19 cellular contexts compared by ENCODE assay signal in the genomic region with DNA sequence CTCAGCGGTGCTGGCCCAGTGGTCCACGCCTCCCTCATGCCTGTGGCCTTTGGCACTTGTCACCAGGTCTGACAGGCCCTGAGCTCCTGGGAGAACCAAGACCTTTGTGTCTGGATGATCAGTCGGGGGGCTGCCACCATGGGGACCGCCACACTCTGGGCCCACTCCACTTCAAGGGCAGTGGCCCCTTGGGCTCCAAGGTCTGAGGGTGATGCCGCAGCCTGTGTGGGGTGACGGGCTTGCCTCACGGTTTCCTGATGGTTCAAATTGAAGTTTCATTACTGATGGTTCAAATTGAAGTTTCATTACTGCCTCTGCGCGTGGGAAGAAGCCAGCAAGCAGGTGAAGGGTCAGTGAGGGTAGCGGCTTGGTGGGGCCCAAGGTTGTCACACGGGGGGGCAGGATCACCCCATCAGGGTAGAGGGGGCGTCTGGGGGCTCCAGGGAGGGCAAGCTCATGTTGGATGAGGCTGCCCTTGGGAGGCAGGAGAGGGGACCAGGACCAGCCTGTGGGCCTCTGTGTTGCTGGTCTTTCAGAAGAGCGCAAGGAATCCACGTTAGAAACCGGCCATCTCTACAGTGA. TPM values are rescaled to one million over a fixed set of nuclear protein-coding genes. Genes with fewer than 3 reads are reported as not detected.
A peak's percentile ranks its signal among the peaks of the same experiment; 100 is the strongest.
DNase-seq lines count a peak whose midpoint lies in the region; ATAC-seq and TF ChIP-seq lines count a peak whose summit lies in the region.
"Had no signal": no experiment of that assay in that cellular context is flagged by ENCODE, and none has a peak within 500 bp of the region (broad histone marks: within the 10 kb centered on the region; RNA-seq: fewer than 3 reads in every experiment).

No MANE protein-coding gene starts in this region.

- H3K4me3 ChIP-seq in BLaER1 = no peak overlapping the region
- H3K4me3 ChIP-seq in MM.1S (ENCODE audit: low read length) = no peak overlapping the region
- H3K4me3 ChIP-seq: SJSA1 had no signal

- H3F3A ChIP-seq in MM.1S (ENCODE audit: insufficient read depth, low read length) = peaks cover 22% of the 10 kb centered on the region

- no peaks in the 10 kb centered on the region for H3K9me2 ChIP-seq in MM.1S (replicated peaks; ENCODE audit: insufficient read depth, low read length)

- H3K36me3 Mint-ChIP-seq in brain (peaks cover 33% of the 10 kb centered on the region), naive B cell (peaks cover 0 to 24% of the 10 kb centered on the region in 2 donors)

- H3K27ac Mint-ChIP-seq in brain = peak overlapping the region in 3 of 5 experiments; percentile 11 to 96 (median 90)
- peak overlapping the region in 4 of 6 donors; percentile 18 to 90 (median 72) for H3K27ac Mint-ChIP-seq in naive B cell
- H3K27ac Mint-ChIP-seq: CD4-positive, alpha-beta T cell; HFFc6 had no signal

- H3K79me2 ChIP-seq in MM.1S (ENCODE audit: low read length) = no peaks in the 10 kb centered on the region

- H3K27me3 Mint-ChIP-seq in brain (no peaks in the 10 kb centered on the region), naive B cell (peaks cover 0 to 6% (median 0%) of the 10 kb centered on the region in 3 donors)

- TF ChIP-seq CTCF in MM.1S (IDR thresholded peaks at IDR 0.05; ENCODE audit: low read length) (no peak), brain (conservative IDR thresholded peaks at IDR 0.05) (no peak)

- H3K36me3 ChIP-seq in BLaER1 (peaks cover 21% of the 10 kb centered on the region), MM.1S (replicated peaks; ENCODE audit: insufficient read depth, low read length) (no peaks in the 10 kb centered on the region)

- no peaks in the 10 kb centered on the region for H3K9me3 ChIP-seq in BLaER1
- H3K9me3 ChIP-seq in MM.1S (replicated peaks; ENCODE audit: insufficient read depth, low read length) = no peaks in the 10 kb centered on the region
- H3K9me3 ChIP-seq: Caco-2, SJSA1 had no signal

- H4K20me1 ChIP-seq in BLaER1 (peaks cover 91% of the 10 kb centered on the region), MM.1S (ENCODE audit: insufficient read depth, low read length) (no peaks in the 10 kb centered on the region)

- H3K9ac ChIP-seq in BLaER1 (no peak overlapping the region), MM.1S (ENCODE audit: low read length) (peak overlapping the region; percentile 38)
- H3K9ac ChIP-seq: KMS-11 had no signal

- peaks cover 65% of the 10 kb centered on the region for H3K4me1 ChIP-seq in BLaER1
- peaks cover 38% of the 10 kb centered on the region for H3K4me1 ChIP-seq in MM.1S (ENCODE audit: low read length)
- H3K4me1 ChIP-seq: Caco-2, SJSA1 had no signal

- H3K27ac ChIP-seq in BLaER1 (no peak overlapping the region), MM.1S (ENCODE audit: low read length) (peak overlapping the region; percentile 92)
- H3K27ac ChIP-seq: KMS-11, SJSA1 had no signal

- peak overlapping the region; percentile 89 for H3K4me2 ChIP-seq in BLaER1
- no peak overlapping the region for H3K4me2 ChIP-seq in MM.1S (ENCODE audit: low read depth, low read length)
- H3K4me2 ChIP-seq: KMS-11 had no signal

- DNase-seq in MM.1S = no peak
- DNase-seq in naive B cell = no peak
- no peak for DNase-seq in kidney glomerular epithelial cell (lab: John Stamatoyannopoulos, UW)
- no peak for DNase-seq in DMS114 treated with DMSO at 0.1 percent for 48 hours (lab: John Stamatoyannopoulos, UW; ENCODE audit: unreplicated experiment)
- DNase-seq: ACHN; Caco-2; CD4-positive, alpha-beta T cell; EL; HFFc6; NCI-H1436; NCI-H1930; NCI-H524 treated with DMSO at 0.1 percent for 48 hours; SW 1271 had no signal

- H3K27me3 ChIP-seq in BLaER1 = peaks cover 55% of the 10 kb centered on the region
- H3K27me3 ChIP-seq in MM.1S (replicated peaks; ENCODE audit: insufficient read depth, low read length) = no peaks in the 10 kb centered on the region
- H3K27me3 ChIP-seq: SJSA1 had no signal

- no peak for ATAC-seq in naive B cell (ENCODE audit: low read depth in 2 of 2)
- ATAC-seq in GM21423 (IDR thresholded peaks at IDR 0.05; ENCODE audit: unreplicated experiment) = no peak
- ATAC-seq in GM19467 (IDR thresholded peaks at IDR 0.05; ENCODE audit: unreplicated experiment) = no peak

- peaks cover 17% of the 10 kb centered on the region for H3K4me1 Mint-ChIP-seq in brain
- peaks cover 10 to 13% (median 11%) of the 10 kb centered on the region in 3 donors for H3K4me1 Mint-ChIP-seq in naive B cell

- peaks cover 0 to 7% (median 4%) of the 10 kb centered on the region in 5 experiments for H3K9me3 Mint-ChIP-seq in brain
- no peaks in the 10 kb centered on the region for H3K9me3 Mint-ChIP-seq in naive B cell
- H3K9me3 Mint-ChIP-seq: CD4-positive, alpha-beta T cell; HFFc6 had no signal

- H2AFZ ChIP-seq in MM.1S (ENCODE audit: low read length) = no peak overlapping the region

- H3K4me3 Mint-ChIP-seq in brain (no peak overlapping the region), naive B cell (peak overlapping the region in 1 of 8 donors; percentile 47)
- H3K4me3 Mint-ChIP-seq: CD4-positive, alpha-beta T cell; HFFc6 had no signal

RNA-seq across cellular contexts. Expression of a gene that starts 27.5 kb away (rescaled TPM):
- polyA plus RNA-seq in brain (ENCODE audit: insufficient read depth, low read depth, low replicate concordance) (28.2 TPM), naive B cell (ENCODE audit: low read depth in 6 of 6) (10 to 100 TPM; 11.1 to 24.6 (median 17.4) TPM)
